In genomic region chr12:10331642-10332239, GRCh38 we compare ENCODE assay signal across 10 cellular contexts. TPM values are rescaled to one million over a fixed set of nuclear protein-coding genes. Genes with fewer than 3 reads are reported as not detected.
DNase-seq lines count a peak whose midpoint lies in the region; ATAC-seq, FAIRE-seq and TF ChIP-seq lines count a peak whose summit lies in the region.
"Had no signal": no experiment of that assay in that cellular context is flagged by ENCODE, and none has a peak within 500 bp of the region (broad histone marks: within the 10 kb centered on the region; RNA-seq: fewer than 3 reads in every experiment).

No MANE protein-coding gene starts in this region.

- no peak overlapping the region for H3K4me3 Mint-ChIP-seq in CD14-positive monocyte
- H3K4me3 Mint-ChIP-seq in central memory CD8-positive, alpha-beta T cell, result no peak overlapping the region
- H3K4me3 Mint-ChIP-seq: IgD-negative memory B cell had no signal

- DNase-seq in CD14-positive monocyte (ENCODE audit: low spot score), result no peak
- DNase-seq in HAP-1 (ENCODE audit: low spot score in 2 of 2), result peak; percentile 12 to 45
- DNase-seq in NOMO-1 (lab: John Stamatoyannopoulos, UW; ENCODE audit: unreplicated experiment in 2 of 2), result peak; percentile 15 to 39
- DNase-seq in central memory CD8-positive, alpha-beta T cell (ENCODE audit: low spot score in 2 of 2), result no peak
- no peak for DNase-seq in left lung
- DNase-seq in vagina (ENCODE audit: extremely low spot score in 2 of 2), result no peak
- no peak for DNase-seq in GM12891 (ENCODE audit: insufficient read length, low spot score)

- intact Hi-C loops in CD14-positive monocyte (cut with micrococcal nuclease), result loop anchor here (2.0 to 5.0 kb wide), 2 partner anchors 231 kb away; no protein-coding TSS in a partner anchor
- intact Hi-C loops in left lung (cut with DNase I), result no loop called here
- intact Hi-C loops in vagina (cut with DNase I), result no loop called here

- no peak for ATAC-seq in central memory CD8-positive, alpha-beta T cell (replicated peaks; ENCODE audit: extremely low read depth, poor library complexity, severe bottlenecking)
- peak; percentile 91 for ATAC-seq in left lung
- no peak for ATAC-seq in GM21576 (IDR thresholded peaks at IDR 0.05; ENCODE audit: unreplicated experiment)

- no peak for TF ChIP-seq POLR2A in vagina (IDR thresholded peaks at IDR 0.05)
- no peak for TF ChIP-seq POLR2A in GM12891 (IDR thresholded peaks at IDR 0.05; ENCODE audit: low read depth, low read length)

- in situ Hi-C loops in HAP-1 (cut with MboI; ENCODE audit: low sequenced_read_pairs), result loop anchor here (25.0 kb wide), 1 partner anchor 231 kb away; no protein-coding TSS in a partner anchor

- no peak for FAIRE-seq in GM12891 (lab: Jason Lieb, UNC)

- TF ChIP-seq CTCF in CD14-positive monocyte (IDR thresholded peaks at IDR 0.05) (peak; percentile 73), left lung (IDR thresholded peaks at IDR 0.05) (peak; percentile 52 to 61), vagina (IDR thresholded peaks at IDR 0.05) (peak in 2 of 3 experiments; percentile 32 to 56)

- H3K36me3 ChIP-seq in HAP-1 (replicated peaks) (no peaks in the 10 kb centered on the region), left lung (no peaks in the 10 kb centered on the region), vagina (no peaks in the 10 kb centered on the region)

- H3K27ac Mint-ChIP-seq in CD14-positive monocyte, result no peak overlapping the region
- H3K27ac Mint-ChIP-seq in central memory CD8-positive, alpha-beta T cell (ENCODE audit: low read depth), result peak overlapping the region; percentile 24
- H3K27ac Mint-ChIP-seq: IgD-negative memory B cell had no signal

- H3K9me3 ChIP-seq in HAP-1 (no peaks in the 10 kb centered on the region), left lung (peaks cover 0 to 6% of the 10 kb centered on the region in 2 donors), vagina (no peaks in the 10 kb centered on the region)

- peaks cover 0 to 5% (median 0%) of the 10 kb centered on the region in 7 donors for H3K9me3 Mint-ChIP-seq in CD14-positive monocyte
- H3K9me3 Mint-ChIP-seq in central memory CD8-positive, alpha-beta T cell, result no peaks in the 10 kb centered on the region

- no peaks in the 10 kb centered on the region for H3K27me3 ChIP-seq in HAP-1 (ENCODE audit: low read depth)
- H3K27me3 ChIP-seq in left lung, result no peaks in the 10 kb centered on the region
- no peaks in the 10 kb centered on the region for H3K27me3 ChIP-seq in vagina

- H3K4me3 ChIP-seq in HAP-1 (no peak overlapping the region), left lung (no peak overlapping the region), vagina (no peak overlapping the region)

- peaks cover 10% of the 10 kb centered on the region for H3K4me1 Mint-ChIP-seq in CD14-positive monocyte
- H3K4me1 Mint-ChIP-seq in central memory CD8-positive, alpha-beta T cell, result peaks cover 20% of the 10 kb centered on the region
- H3K4me1 Mint-ChIP-seq: IgD-negative memory B cell had no signal

- H3K27ac ChIP-seq in left lung (no peak overlapping the region), vagina (no peak overlapping the region)

- no peaks in the 10 kb centered on the region for H3K36me3 Mint-ChIP-seq in CD14-positive monocyte
- peaks cover 1% of the 10 kb centered on the region for H3K36me3 Mint-ChIP-seq in central memory CD8-positive, alpha-beta T cell (ENCODE audit: insufficient read depth)
- H3K36me3 Mint-ChIP-seq: IgD-negative memory B cell had no signal

- H3K27me3 Mint-ChIP-seq in CD14-positive monocyte (ENCODE audit: low read depth in 3 of 3), result peaks cover 0 to 2% (median 0%) of the 10 kb centered on the region in 3 donors
- H3K27me3 Mint-ChIP-seq in central memory CD8-positive, alpha-beta T cell, result no peaks in the 10 kb centered on the region

- H3K4me1 ChIP-seq in HAP-1 (no peaks in the 10 kb centered on the region), left lung (no peaks in the 10 kb centered on the region), vagina (no peaks in the 10 kb centered on the region)

TF ChIP-seq in GM12891, 5 proteins besides CTCF, POLR2A, EP300 and RAD21:
- TF ChIP-seq POLR2AphosphoS5 (IDR thresholded peaks at IDR 0.05; ENCODE audit: low read depth, low read length), result no peak
- TF ChIP-seq PAX5 (IDR thresholded peaks at IDR 0.05; ENCODE audit: insufficient read depth, low read length, severe bottlenecking), result no peak
- TF ChIP-seq SPI1 (IDR thresholded peaks at IDR 0.05; ENCODE audit: low read depth, low read length), result no peak
- TF ChIP-seq POU2F2 (IDR thresholded peaks at IDR 0.05; ENCODE audit: low read depth, low read length), result no peak
- TF ChIP-seq TAF1 (IDR thresholded peaks at IDR 0.05; ENCODE audit: low read depth, low read length), result no peak
TF ChIP-seq in GM12891: peak in this region for 0.

RNA-seq across cellular contexts. Expression of gene KLRD1, which starts 24.1 kb away (rescaled TPM):
- polyA plus RNA-seq in CD14-positive monocyte, result under 1 TPM; 0.51 to 0.79 TPM
- total RNA-seq in left lung (1 to 10 TPM; 4.6 to 9.0 TPM), vagina (4.4 TPM)
- polyA plus RNA-seq in GM12891 (2012; ENCODE audit: low read depth, missing spikeins), result 0.33 TPM

RNA-seq across cellular contexts. Expression of gene KLRK1, which starts 58.1 kb away (rescaled TPM):
- 1 to 10 TPM; 1.3 TPM for polyA plus RNA-seq in CD14-positive monocyte
- total RNA-seq in left lung (1 to 10 TPM; 2.6 to 4.9 TPM), vagina (12.8 TPM)
- 0.40 TPM for polyA plus RNA-seq in GM12891 (2012; ENCODE audit: low read depth, missing spikeins)
- total RNA-seq: pulmonary artery endothelial cell had no signal

Comparison
In these comparisons a context has a peak if more than half of its experiments do, and no peak if none do; other contexts are left out.
1. DNase-seq: peak in HAP-1 (2 of 2) and NOMO-1 (2 of 2); none in CD14-positive monocyte (single experiment), central memory CD8-positive, alpha-beta T cell (0 of 2), left lung (0 of 2), vagina (0 of 2) and GM12891 (single experiment).
2. intact Hi-C loops: an anchor here in CD14-positive monocyte (2.0 to 5.0 kb wide); none called in left lung and vagina.
3. Peak in every context shown above with its lines, with median percentiles within 50 percentile points of each other: CTCF ChIP-seq.